ENCODE assay signal across 1 cellular context in the genomic region with DNA sequence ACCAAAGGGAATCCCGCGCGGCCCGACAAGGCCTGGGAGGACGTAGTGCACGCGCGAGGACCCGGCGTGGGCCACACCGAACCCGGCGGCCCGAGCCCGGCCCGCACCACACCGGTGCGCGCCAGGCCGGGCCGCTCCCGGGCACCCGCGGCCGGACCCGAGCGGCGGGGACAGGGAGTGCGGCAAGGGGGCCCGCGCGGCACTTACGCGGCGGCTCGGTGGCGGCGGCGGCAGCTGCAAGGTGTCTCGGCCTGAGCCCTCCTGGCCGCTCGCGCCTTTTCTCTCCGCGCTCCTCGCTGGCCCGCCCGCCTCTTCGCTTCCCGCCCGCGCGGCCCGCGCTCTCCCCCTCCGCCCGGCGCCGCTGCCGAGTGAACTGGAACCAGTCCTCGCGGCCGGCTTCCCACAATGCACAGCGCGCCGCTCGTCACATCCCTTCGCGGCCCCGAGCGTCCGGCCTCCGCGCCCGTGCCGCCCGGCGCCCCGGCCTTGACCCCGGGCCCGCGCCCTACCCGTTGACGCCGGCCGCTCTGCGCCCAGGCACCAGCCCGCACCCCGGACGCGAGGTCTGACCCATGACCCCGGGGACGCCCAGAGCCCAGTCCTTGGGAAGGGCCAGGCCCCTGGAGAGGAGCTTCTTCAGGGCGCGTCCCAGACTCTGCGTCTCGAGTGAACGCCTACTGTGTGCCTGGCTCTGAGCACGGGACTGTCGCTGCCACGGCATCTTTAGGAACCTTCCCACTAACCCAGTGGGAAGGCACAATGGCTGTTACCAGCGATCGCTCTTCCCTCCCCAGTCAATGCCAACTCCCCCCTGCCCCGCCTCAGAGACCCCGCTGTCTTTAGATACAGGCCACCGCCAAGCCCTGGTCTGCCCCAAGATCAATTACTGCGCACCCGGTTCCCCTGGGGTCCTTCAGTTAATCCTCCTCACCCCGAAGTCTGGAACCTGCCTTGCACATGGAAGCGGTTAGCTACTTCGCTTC.
TF ChIP-seq lines count a peak whose summit lies in the region.

TSS of gene MACROH2A1 (minus strand) at position 377 of the 983 bp plus-strand sequence. CDS start 10,138 bp downstream, outside the sequence.

TF ChIP-seq in WTC11, 78 proteins besides CTCF, POLR2A, EP300 and RAD21 (continued from another document and continues in another):
- TF ChIP-seq ZSCAN18 (CRISPR knock-in tag; IDR thresholded peaks at IDR 0.05) (no peak), ZNF232 (CRISPR knock-in tag; IDR thresholded peaks at IDR 0.05) (no peak), ZNF671 (CRISPR knock-in tag; IDR thresholded peaks at IDR 0.05) (no peak), TEAD1 (CRISPR knock-in tag; IDR thresholded peaks at IDR 0.05) (no peak), OVOL2 (CRISPR knock-in tag; IDR thresholded peaks at IDR 0.05; ENCODE audit: borderline replicate concordance) (no peak), CBFB (CRISPR knock-in tag; IDR thresholded peaks at IDR 0.05; ENCODE audit: low read depth) (no peak), TP53 (CRISPR knock-in tag; IDR thresholded peaks at IDR 0.05) (no peak), ZNF281 (CRISPR knock-in tag; IDR thresholded peaks at IDR 0.05) (no peak), NFYB (CRISPR knock-in tag; conservative IDR thresholded peaks at IDR 0.05; ENCODE audit: low read depth) (no peak), IRF2 (CRISPR knock-in tag; IDR thresholded peaks at IDR 0.05; ENCODE audit: borderline replicate concordance, low read depth) (no peak), E2F1 (CRISPR knock-in tag; IDR thresholded peaks at IDR 0.05) (0 out of 2 replicates have a peak, but pooled peaks have one; percentile 52), FOXP4 (CRISPR knock-in tag; IDR thresholded peaks at IDR 0.05) (no peak), IRF1 (CRISPR knock-in tag; IDR thresholded peaks at IDR 0.05) (no peak), GRHL2 (CRISPR knock-in tag; IDR thresholded peaks at IDR 0.05; ENCODE audit: insufficient replicate concordance, severe bottlenecking) (no peak), NFATC4 (CRISPR knock-in tag; IDR thresholded peaks at IDR 0.05) (no peak), SMAD4 (CRISPR knock-in tag; IDR thresholded peaks at IDR 0.05) (no peak), NFE2L1 (CRISPR knock-in tag; IDR thresholded peaks at IDR 0.05) (0 out of 2 replicates have a peak, but pooled peaks have one; percentile 19), ESRRA (CRISPR knock-in tag; IDR thresholded peaks at IDR 0.05; ENCODE audit: borderline replicate concordance) (no peak), NR1H2 (CRISPR knock-in tag; IDR thresholded peaks at IDR 0.05) (no peak), HMGA2 (CRISPR knock-in tag; IDR thresholded peaks at IDR 0.05) (no peak), FOXK1 (CRISPR knock-in tag; IDR thresholded peaks at IDR 0.05) (peak; percentile 62; the same call in 1 of the 2 replicates)
- TF ChIP-seq, protein P1, sequence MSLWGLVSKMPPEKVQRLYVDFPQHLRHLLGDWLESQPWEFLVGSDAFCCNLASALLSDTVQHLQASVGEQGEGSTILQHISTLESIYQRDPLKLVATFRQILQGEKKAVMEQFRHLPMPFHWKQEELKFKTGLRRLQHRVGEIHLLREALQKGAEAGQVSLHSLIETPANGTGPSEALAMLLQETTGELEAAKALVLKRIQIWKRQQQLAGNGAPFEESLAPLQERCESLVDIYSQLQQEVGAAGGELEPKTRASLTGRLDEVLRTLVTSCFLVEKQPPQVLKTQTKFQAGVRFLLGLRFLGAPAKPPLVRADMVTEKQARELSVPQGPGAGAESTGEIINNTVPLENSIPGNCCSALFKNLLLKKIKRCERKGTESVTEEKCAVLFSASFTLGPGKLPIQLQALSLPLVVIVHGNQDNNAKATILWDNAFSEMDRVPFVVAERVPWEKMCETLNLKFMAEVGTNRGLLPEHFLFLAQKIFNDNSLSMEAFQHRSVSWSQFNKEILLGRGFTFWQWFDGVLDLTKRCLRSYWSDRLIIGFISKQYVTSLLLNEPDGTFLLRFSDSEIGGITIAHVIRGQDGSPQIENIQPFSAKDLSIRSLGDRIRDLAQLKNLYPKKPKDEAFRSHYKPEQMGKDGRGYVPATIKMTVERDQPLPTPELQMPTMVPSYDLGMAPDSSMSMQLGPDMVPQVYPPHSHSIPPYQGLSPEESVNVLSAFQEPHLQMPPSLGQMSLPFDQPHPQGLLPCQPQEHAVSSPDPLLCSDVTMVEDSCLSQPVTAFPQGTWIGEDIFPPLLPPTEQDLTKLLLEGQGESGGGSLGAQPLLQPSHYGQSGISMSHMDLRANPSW (CRISPR knock-in tag; conservative IDR thresholded peaks at IDR 0.05; ENCODE audit: low read depth) = no peak
- TF ChIP-seq, protein P2, sequence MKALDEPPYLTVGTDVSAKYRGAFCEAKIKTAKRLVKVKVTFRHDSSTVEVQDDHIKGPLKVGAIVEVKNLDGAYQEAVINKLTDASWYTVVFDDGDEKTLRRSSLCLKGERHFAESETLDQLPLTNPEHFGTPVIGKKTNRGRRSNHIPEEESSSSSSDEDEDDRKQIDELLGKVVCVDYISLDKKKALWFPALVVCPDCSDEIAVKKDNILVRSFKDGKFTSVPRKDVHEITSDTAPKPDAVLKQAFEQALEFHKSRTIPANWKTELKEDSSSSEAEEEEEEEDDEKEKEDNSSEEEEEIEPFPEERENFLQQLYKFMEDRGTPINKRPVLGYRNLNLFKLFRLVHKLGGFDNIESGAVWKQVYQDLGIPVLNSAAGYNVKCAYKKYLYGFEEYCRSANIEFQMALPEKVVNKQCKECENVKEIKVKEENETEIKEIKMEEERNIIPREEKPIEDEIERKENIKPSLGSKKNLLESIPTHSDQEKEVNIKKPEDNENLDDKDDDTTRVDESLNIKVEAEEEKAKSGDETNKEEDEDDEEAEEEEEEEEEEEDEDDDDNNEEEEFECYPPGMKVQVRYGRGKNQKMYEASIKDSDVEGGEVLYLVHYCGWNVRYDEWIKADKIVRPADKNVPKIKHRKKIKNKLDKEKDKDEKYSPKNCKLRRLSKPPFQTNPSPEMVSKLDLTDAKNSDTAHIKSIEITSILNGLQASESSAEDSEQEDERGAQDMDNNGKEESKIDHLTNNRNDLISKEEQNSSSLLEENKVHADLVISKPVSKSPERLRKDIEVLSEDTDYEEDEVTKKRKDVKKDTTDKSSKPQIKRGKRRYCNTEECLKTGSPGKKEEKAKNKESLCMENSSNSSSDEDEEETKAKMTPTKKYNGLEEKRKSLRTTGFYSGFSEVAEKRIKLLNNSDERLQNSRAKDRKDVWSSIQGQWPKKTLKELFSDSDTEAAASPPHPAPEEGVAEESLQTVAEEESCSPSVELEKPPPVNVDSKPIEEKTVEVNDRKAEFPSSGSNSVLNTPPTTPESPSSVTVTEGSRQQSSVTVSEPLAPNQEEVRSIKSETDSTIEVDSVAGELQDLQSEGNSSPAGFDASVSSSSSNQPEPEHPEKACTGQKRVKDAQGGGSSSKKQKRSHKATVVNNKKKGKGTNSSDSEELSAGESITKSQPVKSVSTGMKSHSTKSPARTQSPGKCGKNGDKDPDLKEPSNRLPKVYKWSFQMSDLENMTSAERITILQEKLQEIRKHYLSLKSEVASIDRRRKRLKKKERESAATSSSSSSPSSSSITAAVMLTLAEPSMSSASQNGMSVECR (CRISPR knock-in tag; IDR thresholded peaks at IDR 0.05; ENCODE audit: borderline replicate concordance) = no peak
- TF ChIP-seq, protein P3, sequence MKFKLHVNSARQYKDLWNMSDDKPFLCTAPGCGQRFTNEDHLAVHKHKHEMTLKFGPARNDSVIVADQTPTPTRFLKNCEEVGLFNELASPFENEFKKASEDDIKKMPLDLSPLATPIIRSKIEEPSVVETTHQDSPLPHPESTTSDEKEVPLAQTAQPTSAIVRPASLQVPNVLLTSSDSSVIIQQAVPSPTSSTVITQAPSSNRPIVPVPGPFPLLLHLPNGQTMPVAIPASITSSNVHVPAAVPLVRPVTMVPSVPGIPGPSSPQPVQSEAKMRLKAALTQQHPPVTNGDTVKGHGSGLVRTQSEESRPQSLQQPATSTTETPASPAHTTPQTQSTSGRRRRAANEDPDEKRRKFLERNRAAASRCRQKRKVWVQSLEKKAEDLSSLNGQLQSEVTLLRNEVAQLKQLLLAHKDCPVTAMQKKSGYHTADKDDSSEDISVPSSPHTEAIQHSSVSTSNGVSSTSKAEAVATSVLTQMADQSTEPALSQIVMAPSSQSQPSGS (CRISPR knock-in tag; IDR thresholded peaks at IDR 0.05; ENCODE audit: borderline replicate concordance, low read depth) = no peak
- TF ChIP-seq, protein P4, sequence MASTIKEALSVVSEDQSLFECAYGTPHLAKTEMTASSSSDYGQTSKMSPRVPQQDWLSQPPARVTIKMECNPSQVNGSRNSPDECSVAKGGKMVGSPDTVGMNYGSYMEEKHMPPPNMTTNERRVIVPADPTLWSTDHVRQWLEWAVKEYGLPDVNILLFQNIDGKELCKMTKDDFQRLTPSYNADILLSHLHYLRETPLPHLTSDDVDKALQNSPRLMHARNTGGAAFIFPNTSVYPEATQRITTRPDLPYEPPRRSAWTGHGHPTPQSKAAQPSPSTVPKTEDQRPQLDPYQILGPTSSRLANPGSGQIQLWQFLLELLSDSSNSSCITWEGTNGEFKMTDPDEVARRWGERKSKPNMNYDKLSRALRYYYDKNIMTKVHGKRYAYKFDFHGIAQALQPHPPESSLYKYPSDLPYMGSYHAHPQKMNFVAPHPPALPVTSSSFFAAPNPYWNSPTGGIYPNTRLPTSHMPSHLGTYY (CRISPR knock-in tag; IDR thresholded peaks at IDR 0.05) = no peak
- TF ChIP-seq, protein P5, sequence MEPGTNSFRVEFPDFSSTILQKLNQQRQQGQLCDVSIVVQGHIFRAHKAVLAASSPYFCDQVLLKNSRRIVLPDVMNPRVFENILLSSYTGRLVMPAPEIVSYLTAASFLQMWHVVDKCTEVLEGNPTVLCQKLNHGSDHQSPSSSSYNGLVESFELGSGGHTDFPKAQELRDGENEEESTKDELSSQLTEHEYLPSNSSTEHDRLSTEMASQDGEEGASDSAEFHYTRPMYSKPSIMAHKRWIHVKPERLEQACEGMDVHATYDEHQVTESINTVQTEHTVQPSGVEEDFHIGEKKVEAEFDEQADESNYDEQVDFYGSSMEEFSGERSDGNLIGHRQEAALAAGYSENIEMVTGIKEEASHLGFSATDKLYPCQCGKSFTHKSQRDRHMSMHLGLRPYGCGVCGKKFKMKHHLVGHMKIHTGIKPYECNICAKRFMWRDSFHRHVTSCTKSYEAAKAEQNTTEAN (CRISPR knock-in tag; IDR thresholded peaks at IDR 0.05) = no peak
- TF ChIP-seq, protein P6, sequence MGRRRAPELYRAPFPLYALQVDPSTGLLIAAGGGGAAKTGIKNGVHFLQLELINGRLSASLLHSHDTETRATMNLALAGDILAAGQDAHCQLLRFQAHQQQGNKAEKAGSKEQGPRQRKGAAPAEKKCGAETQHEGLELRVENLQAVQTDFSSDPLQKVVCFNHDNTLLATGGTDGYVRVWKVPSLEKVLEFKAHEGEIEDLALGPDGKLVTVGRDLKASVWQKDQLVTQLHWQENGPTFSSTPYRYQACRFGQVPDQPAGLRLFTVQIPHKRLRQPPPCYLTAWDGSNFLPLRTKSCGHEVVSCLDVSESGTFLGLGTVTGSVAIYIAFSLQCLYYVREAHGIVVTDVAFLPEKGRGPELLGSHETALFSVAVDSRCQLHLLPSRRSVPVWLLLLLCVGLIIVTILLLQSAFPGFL (CRISPR knock-in tag; IDR thresholded peaks at IDR 0.05; ENCODE audit: borderline replicate concordance) = 0 out of 2 replicates have a peak, but pooled peaks have one; percentile 47
